ENCODE assay signal across 1 cellular context in the genomic region with DNA sequence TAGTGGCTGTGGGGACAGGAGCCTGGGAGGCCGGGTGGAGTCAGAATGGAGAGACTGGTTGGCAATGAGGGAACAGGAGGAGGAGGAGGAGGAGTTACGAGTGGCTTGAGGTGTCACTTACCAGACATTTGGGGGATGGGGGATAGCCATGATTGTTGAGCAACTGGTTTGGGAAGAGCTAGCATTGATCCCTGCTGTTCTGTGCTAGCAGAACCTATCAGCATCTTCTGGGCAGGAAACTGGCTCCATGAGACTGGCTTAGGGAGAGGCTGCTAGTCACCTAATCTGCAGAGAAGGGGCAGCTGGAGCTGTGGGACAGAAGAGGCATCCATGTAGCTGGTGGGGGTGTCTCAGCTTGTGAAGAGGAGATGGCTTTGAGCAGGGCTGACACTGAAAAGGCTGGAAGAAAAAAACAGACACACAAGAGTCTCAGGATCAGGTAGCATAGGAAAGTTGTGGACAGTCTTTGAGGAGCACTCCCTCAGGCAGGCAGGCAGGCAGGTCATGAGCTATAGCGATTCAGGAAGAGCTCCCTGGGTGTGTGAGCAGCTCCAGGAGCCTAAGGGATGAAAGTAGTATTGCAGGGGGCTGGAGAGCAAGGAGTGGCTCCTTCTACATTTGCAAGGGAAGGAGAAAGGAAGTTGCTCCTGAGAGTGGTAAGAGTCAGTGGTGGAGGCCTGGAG.
TF ChIP-seq lines count a peak whose summit lies in the region.

No MANE protein-coding gene starts in this region.

TF ChIP-seq in A549, 52 proteins besides CTCF, POLR2A, EP300 and RAD21 (continued from another document):
- TF ChIP-seq, protein P1, sequence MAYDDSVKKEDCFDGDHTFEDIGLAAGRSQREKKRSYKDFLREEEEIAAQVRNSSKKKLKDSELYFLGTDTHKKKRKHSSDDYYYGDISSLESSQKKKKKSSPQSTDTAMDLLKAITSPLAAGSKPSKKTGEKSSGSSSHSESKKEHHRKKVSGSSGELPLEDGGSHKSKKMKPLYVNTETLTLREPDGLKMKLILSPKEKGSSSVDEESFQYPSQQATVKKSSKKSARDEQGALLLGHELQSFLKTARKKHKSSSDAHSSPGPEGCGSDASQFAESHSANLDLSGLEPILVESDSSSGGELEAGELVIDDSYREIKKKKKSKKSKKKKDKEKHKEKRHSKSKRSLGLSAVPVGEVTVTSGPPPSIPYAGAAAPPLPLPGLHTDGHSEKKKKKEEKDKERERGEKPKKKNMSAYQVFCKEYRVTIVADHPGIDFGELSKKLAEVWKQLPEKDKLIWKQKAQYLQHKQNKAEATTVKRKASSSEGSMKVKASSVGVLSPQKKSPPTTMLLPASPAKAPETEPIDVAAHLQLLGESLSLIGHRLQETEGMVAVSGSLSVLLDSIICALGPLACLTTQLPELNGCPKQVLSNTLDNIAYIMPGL (CRISPR knock-in tag; IDR thresholded peaks at IDR 0.05; ENCODE audit: borderline replicate concordance), result no peak
- TF ChIP-seq ESRRA (IDR thresholded peaks at IDR 0.05; ENCODE audit: borderline replicate concordance, low read length) (no peak), HDAC2 (IDR thresholded peaks at IDR 0.05) (no peak), RFX5 (IDR thresholded peaks at IDR 0.05) (no peak), CEBPB (IDR thresholded peaks at IDR 0.05) (no peak), NR3C1 (IDR thresholded peaks at IDR 0.05) (no peak), HOXB13 (CRISPR knock-in tag; IDR thresholded peaks at IDR 0.05; ENCODE audit: low read depth) (no peak), GATA3 (IDR thresholded peaks at IDR 0.05; ENCODE audit: borderline replicate concordance) (no peak), HEYL (CRISPR knock-in tag; IDR thresholded peaks at IDR 0.05) (no peak), ZC3H11A (IDR thresholded peaks at IDR 0.05) (no peak), KDM5A (IDR thresholded peaks at IDR 0.05) (no peak)
- TF ChIP-seq, protein P2, sequence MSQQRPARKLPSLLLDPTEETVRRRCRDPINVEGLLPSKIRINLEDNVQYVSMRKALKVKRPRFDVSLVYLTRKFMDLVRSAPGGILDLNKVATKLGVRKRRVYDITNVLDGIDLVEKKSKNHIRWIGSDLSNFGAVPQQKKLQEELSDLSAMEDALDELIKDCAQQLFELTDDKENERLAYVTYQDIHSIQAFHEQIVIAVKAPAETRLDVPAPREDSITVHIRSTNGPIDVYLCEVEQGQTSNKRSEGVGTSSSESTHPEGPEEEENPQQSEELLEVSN (IDR thresholded peaks at IDR 0.05; ENCODE audit: borderline replicate concordance, low read depth), result no peak
- TF ChIP-seq, protein P3, sequence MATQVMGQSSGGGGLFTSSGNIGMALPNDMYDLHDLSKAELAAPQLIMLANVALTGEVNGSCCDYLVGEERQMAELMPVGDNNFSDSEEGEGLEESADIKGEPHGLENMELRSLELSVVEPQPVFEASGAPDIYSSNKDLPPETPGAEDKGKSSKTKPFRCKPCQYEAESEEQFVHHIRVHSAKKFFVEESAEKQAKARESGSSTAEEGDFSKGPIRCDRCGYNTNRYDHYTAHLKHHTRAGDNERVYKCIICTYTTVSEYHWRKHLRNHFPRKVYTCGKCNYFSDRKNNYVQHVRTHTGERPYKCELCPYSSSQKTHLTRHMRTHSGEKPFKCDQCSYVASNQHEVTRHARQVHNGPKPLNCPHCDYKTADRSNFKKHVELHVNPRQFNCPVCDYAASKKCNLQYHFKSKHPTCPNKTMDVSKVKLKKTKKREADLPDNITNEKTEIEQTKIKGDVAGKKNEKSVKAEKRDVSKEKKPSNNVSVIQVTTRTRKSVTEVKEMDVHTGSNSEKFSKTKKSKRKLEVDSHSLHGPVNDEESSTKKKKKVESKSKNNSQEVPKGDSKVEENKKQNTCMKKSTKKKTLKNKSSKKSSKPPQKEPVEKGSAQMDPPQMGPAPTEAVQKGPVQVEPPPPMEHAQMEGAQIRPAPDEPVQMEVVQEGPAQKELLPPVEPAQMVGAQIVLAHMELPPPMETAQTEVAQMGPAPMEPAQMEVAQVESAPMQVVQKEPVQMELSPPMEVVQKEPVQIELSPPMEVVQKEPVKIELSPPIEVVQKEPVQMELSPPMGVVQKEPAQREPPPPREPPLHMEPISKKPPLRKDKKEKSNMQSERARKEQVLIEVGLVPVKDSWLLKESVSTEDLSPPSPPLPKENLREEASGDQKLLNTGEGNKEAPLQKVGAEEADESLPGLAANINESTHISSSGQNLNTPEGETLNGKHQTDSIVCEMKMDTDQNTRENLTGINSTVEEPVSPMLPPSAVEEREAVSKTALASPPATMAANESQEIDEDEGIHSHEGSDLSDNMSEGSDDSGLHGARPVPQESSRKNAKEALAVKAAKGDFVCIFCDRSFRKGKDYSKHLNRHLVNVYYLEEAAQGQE (IDR thresholded peaks at IDR 0.05), result no peak
